In the genomic region with DNA sequence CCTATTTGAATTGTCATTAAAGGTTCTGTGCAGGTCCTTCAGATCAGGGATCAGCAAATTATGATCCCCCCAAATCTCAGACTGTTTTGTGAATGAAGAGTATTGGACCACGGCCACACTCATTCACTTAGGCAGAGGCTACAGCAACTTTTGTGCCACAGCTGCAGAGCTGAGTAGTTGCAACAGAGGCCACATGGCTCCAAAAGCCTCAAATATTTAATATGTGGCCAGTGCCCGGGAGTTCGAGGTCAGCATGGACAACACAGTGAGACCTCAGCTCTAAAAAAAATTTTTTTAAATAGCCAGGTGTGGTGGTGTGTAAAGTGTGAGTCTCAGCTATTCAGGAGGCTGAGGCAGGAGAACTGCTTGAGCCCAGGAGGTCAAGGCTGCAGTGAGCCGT, we compare ENCODE assay signal across 17 cellular contexts.
DNase-seq lines count a peak whose midpoint lies in the region; ATAC-seq, FAIRE-seq and TF ChIP-seq lines count a peak whose summit lies in the region.
"Had no signal": no experiment of that assay in that cellular context is flagged by ENCODE, and none has a peak within 500 bp of the region (broad histone marks: within the 10 kb centered on the region; RNA-seq: fewer than 3 reads in every experiment).

No MANE protein-coding gene starts in this region.

- H3K9ac ChIP-seq in mammary epithelial cell (ENCODE audit: insufficient read depth, low read length): no peak overlapping the region

- TF ChIP-seq POLR2A in upper lobe of left lung (IDR thresholded peaks at IDR 0.05) (no peak), GM12892 (IDR thresholded peaks at IDR 0.05; ENCODE audit: low read depth, low read length) (no peak)

- TF ChIP-seq CTCF in choroid plexus epithelial cell (conservative IDR thresholded peaks at IDR 0.05; ENCODE audit: low read depth, low read length) (no peak), mammary epithelial cell (conservative IDR thresholded peaks at IDR 0.05 in 1 of 2, IDR thresholded peaks at IDR 0.05 in 1 of 2; ENCODE audit: extremely low read depth in 1 of 2, insufficient read depth in 1 of 2, low read depth in 1 of 2, low read length in 2 of 2) (no peak), upper lobe of left lung (IDR thresholded peaks at IDR 0.05) (no peak)

- BruUV-seq in mammary epithelial cell (replicated peaks; lab: Mats Ljungman, UMichigan): no TSS peak

- peak; percentile 14 for ATAC-seq in left lobe of liver
- no peak for ATAC-seq in upper lobe of left lung (ENCODE audit: low FRiP score in 2 of 2)
- ATAC-seq: A549, GM12878 had no signal

- in situ Hi-C loops in mammary epithelial cell (cut with MboI; ENCODE audit: low sequenced_read_pairs in 2 of 2): no loop called here

- TF ChIP-seq EP300 in upper lobe of left lung (IDR thresholded peaks at IDR 0.05): no peak

- no peak overlapping the region for H3K4me2 ChIP-seq in mammary epithelial cell (ENCODE audit: insufficient read depth, low read depth, low read length)
- H3K4me2 ChIP-seq: A549 had no signal

- H3K4me3 ChIP-seq in choroid plexus epithelial cell (ENCODE audit: low read depth, low read length): no peak overlapping the region
- H3K4me3 ChIP-seq in mammary epithelial cell (replicated peaks in 1 of 3; ENCODE audit: insufficient read depth in 1 of 3, low read depth in 2 of 3, low read length in 3 of 3): no peak overlapping the region
- no peak overlapping the region for H3K4me3 ChIP-seq in upper lobe of left lung
- H3K4me3 ChIP-seq: A549, GM12878 had no signal

- FAIRE-seq in GM12892 (lab: Jason Lieb, UNC): no peak
- FAIRE-seq: A549, GM12878 had no signal

- CTCF ChIA-PET in mammary epithelial cell (lab: Charles Lee; ENCODE audit: low non-redundant PET): no interaction called here

- dilution Hi-C loops in mammary epithelial cell (cut with HindIII; ENCODE audit: low sequenced_read_pairs): no loop called here

- H3K4me1 ChIP-seq in mammary epithelial cell (ENCODE audit: insufficient read depth, low read length): no peaks in the 10 kb centered on the region
- no peaks in the 10 kb centered on the region for H3K4me1 ChIP-seq in upper lobe of left lung
- H3K4me1 ChIP-seq: A549 had no signal

- H3K27me3 ChIP-seq in mammary epithelial cell (ENCODE audit: insufficient read depth, low read length) (no peaks in the 10 kb centered on the region), upper lobe of left lung (no peaks in the 10 kb centered on the region)

- H4K20me1 ChIP-seq in mammary epithelial cell (ENCODE audit: insufficient read depth, low read length): no peaks in the 10 kb centered on the region

- intact Hi-C loops in mammary epithelial cell (cut with micrococcal nuclease): no loop called here

- H3K27ac ChIP-seq in mammary epithelial cell (ENCODE audit: insufficient read depth, low read depth, low read length) (no peak overlapping the region), upper lobe of left lung (no peak overlapping the region)
- H3K27ac ChIP-seq: A549, HL-60 had no signal

- H3K36me3 ChIP-seq in mammary epithelial cell (ENCODE audit: insufficient read depth, low read length): peaks cover 3% of the 10 kb centered on the region
- H3K36me3 ChIP-seq in upper lobe of left lung: peaks cover 0 to 5% (median 0%) of the 10 kb centered on the region in 4 donors

- peak; percentile 51 for DNase-seq in LHCN-M2 (ENCODE audit: low read depth)
- DNase-seq in choroid plexus epithelial cell (ENCODE audit: low read depth): peak; percentile 22
- DNase-seq in left lobe of liver (ENCODE audit: low spot score): no peak
- no peak for DNase-seq in mammary epithelial cell
- no peak for DNase-seq in upper lobe of left lung
- no peak for DNase-seq in midbrain (lab: John Stamatoyannopoulos, UW)
- DNase-seq in GM12892 (ENCODE audit: insufficient read length): no peak
- DNase-seq: C1 segment of cervical spinal cord; Calu3; CD4-positive, alpha-beta T cell; DMS 273 treated with DMSO at 0.1 percent for 48 hours; DMS79; HCEC 1CT; HFFc6 had no signal

- H2AFZ ChIP-seq in mammary epithelial cell (ENCODE audit: low read depth, low read length): no peak overlapping the region

- WGBS in mammary epithelial cell (ENCODE audit: low coverage, missing lambda C conversion rate): 100% methylated on average over 3 of the region's 4 CpGs
- WGBS in upper lobe of left lung, 2 donors: 80 to 87% methylated on average over 4 of the region's 4 CpGs

- H3K79me2 ChIP-seq in mammary epithelial cell (ENCODE audit: insufficient read depth, low read length): no peaks in the 10 kb centered on the region

- H3K9me3 ChIP-seq in mammary epithelial cell (replicated peaks; ENCODE audit: insufficient read depth, low read length) (no peaks in the 10 kb centered on the region), upper lobe of left lung (no peaks in the 10 kb centered on the region)
- H3K9me3 ChIP-seq: A549 had no signal

Comparison
In these comparisons a context has a peak if more than half of its experiments do, and no peak if none do; other contexts are left out.
1. DNase-seq: peak in LHCN-M2 (single experiment) and choroid plexus epithelial cell (single experiment); none in left lobe of liver (single experiment), mammary epithelial cell (single experiment), upper lobe of left lung (0 of 2), midbrain (single experiment) and GM12892 (single experiment).